In the genomic region with DNA sequence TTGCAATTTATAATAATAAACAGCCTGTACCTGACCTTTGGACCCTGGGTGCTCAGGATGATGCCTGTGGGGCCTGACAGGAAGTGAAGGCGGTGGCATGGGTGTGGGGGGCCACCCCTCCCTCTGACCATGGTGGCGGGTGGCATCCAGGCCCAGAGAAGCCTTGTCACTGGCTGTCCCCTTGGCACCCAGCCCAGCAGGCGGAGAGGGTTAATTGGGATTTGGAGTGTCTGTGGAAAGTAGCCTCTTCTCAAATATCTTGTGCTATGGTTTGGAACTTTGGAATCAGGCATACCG, we compare ENCODE assay signal across 14 cellular contexts. TPM values are rescaled to one million over a fixed set of nuclear protein-coding genes. Genes with fewer than 3 reads are reported as not detected.
DNase-seq lines count a peak whose midpoint lies in the region; ATAC-seq and TF ChIP-seq lines count a peak whose summit lies in the region.
"Had no signal": no experiment of that assay in that cellular context is flagged by ENCODE, and none has a peak within 500 bp of the region (broad histone marks: within the 10 kb centered on the region; RNA-seq: fewer than 3 reads in every experiment).

No MANE protein-coding gene starts in this region.

- peaks cover 35% of the 10 kb centered on the region; the same call in 1 of the 2 replicates for H3F3A ChIP-seq in PC-9 (ENCODE audit: insufficient read depth, low read depth)

- H3K23ac ChIP-seq in mesenchymal stem cell (ENCODE audit: low read length in 2 of 2): no peak overlapping the region

- H3K9me3 ChIP-seq in PC-9 (ENCODE audit: insufficient read depth, low read depth): no peaks in the 10 kb centered on the region
- H3K9me3 ChIP-seq in mesenchymal stem cell (ENCODE audit: control insufficient read depth, low read length): no peaks in the 10 kb centered on the region
- no peaks in the 10 kb centered on the region for H3K9me3 ChIP-seq in uterus
- H3K9me3 ChIP-seq in thyroid gland: no peaks in the 10 kb centered on the region

- H4K8ac ChIP-seq in mesenchymal stem cell (ENCODE audit: low read length): peak overlapping the region; percentile 56

- no peak overlapping the region for H3K4me3 Mint-ChIP-seq in activated naive CD8-positive, alpha-beta T cell treated with anti-CD3 and anti-CD28 coated beads, Interleukin-2, amount 50 U/mL, for 24 hours
- no peak overlapping the region for H3K4me3 Mint-ChIP-seq in activated naive CD8-positive, alpha-beta T cell treated with anti-CD3 and anti-CD28 coated beads for 36 hours

- H3K4me1 ChIP-seq in PC-9 (replicated peaks; ENCODE audit: insufficient read depth) (peaks cover 24% of the 10 kb centered on the region), mesenchymal stem cell (ENCODE audit: control insufficient read depth, insufficient read depth, low read depth, low read length) (peaks cover 5% of the 10 kb centered on the region), uterus (peaks cover 9 to 42% of the 10 kb centered on the region in 2 donors), thyroid gland (peaks cover 22 to 62% of the 10 kb centered on the region in 2 donors)

- TF ChIP-seq CTCF in PC-9 (conservative IDR thresholded peaks at IDR 0.05) (no peak), uterus (IDR thresholded peaks at IDR 0.05) (no peak), thyroid gland (IDR thresholded peaks at IDR 0.05) (no peak), foreskin fibroblast (IDR thresholded peaks at IDR 0.05; ENCODE audit: low read depth, low read length) (no peak)

- no peak overlapping the region for H2AK5ac ChIP-seq in mesenchymal stem cell (ENCODE audit: low read length, severe bottlenecking)

- peak overlapping the region; percentile 26 for H3K27ac Mint-ChIP-seq in activated naive CD8-positive, alpha-beta T cell treated with anti-CD3 and anti-CD28 coated beads, Interleukin-2, amount 50 U/mL, for 24 hours
- H3K27ac Mint-ChIP-seq in activated naive CD8-positive, alpha-beta T cell treated with anti-CD3 and anti-CD28 coated beads for 36 hours: no peak overlapping the region

- H3K18ac ChIP-seq in mesenchymal stem cell (ENCODE audit: low read depth in 1 of 2, low read length in 2 of 2): no peak overlapping the region

- no peak overlapping the region for H2BK5ac ChIP-seq in mesenchymal stem cell (ENCODE audit: low read depth, low read length, poor library complexity, severe bottlenecking)

- intact Hi-C loops in PC-9 (cut with micrococcal nuclease; ENCODE audit: unreplicated experiment) (no loop called here), uterus (cut with DNase I; ENCODE audit: low total_unique reads) (no loop called here), thyroid gland (cut with DNase I) (no loop called here)

- H3K4me1 Mint-ChIP-seq in activated naive CD8-positive, alpha-beta T cell treated with anti-CD3 and anti-CD28 coated beads, Interleukin-2, amount 50 U/mL, for 24 hours: peaks cover 18% of the 10 kb centered on the region
- no peaks in the 10 kb centered on the region for H3K4me1 Mint-ChIP-seq in activated naive CD8-positive, alpha-beta T cell treated with anti-CD3 and anti-CD28 coated beads for 36 hours

- H3K79me2 ChIP-seq in PC-9 (ENCODE audit: low read depth): peaks cover 100% of the 10 kb centered on the region

- H3K9ac ChIP-seq in mesenchymal stem cell (ENCODE audit: low read length): no peak overlapping the region

- no peak for DNase-seq in activated naive CD8-positive, alpha-beta T cell treated with anti-CD3 and anti-CD28 coated beads, Interleukin-2, amount 50 U/mL, for 24 hours
- DNase-seq in activated naive CD8-positive, alpha-beta T cell treated with anti-CD3 and anti-CD28 coated beads for 36 hours: no peak
- no peak for DNase-seq in PC-9
- DNase-seq in mesenchymal stem cell: no peak
- peak in 1 of 2 donors; percentile 43 for DNase-seq in uterus
- no peak for DNase-seq in thyroid gland
- no peak for DNase-seq in foreskin fibroblast
- DNase-seq: activated T-cell treated with anti-CD3 and anti-CD28 coated beads, Interleukin-2, amount 50 U/mL, for 1 hour; amygdala; NCI-H82; nucleus accumbens; stimulated activated CD4-positive, alpha-beta T cell treated with anti-CD3 and anti-CD28 coated beads, Interleukin-12 subunit alpha, Interleukin-12 subunit beta, amount 100 ng/mL, for 4 hours; SW 1271 had no signal

- no peak overlapping the region for H3K4ac ChIP-seq in mesenchymal stem cell (ENCODE audit: low read depth in 1 of 2, low read length in 2 of 2)

- H3K27me3 ChIP-seq in PC-9 (ENCODE audit: insufficient read depth, low read depth) (no peaks in the 10 kb centered on the region), mesenchymal stem cell (ENCODE audit: control insufficient read depth in 1 of 2, insufficient read depth in 1 of 2, low read length in 2 of 2) (peaks cover 0 to 12% of the 10 kb centered on the region in 2 experiments), uterus (no peaks in the 10 kb centered on the region), thyroid gland (no peaks in the 10 kb centered on the region)

- no peak overlapping the region for H3K4me2 ChIP-seq in PC-9
- H3K4me2 ChIP-seq in mesenchymal stem cell (ENCODE audit: low read length, poor library complexity, severe bottlenecking): no peak overlapping the region

- H2BK15ac ChIP-seq in mesenchymal stem cell (ENCODE audit: low read depth, poor library complexity, severe bottlenecking): no peak overlapping the region

- H3K9me2 ChIP-seq in PC-9 (ENCODE audit: insufficient read depth): no peaks in the 10 kb centered on the region

- H3K36me3 ChIP-seq in PC-9 (ENCODE audit: low read depth) (no peaks in the 10 kb centered on the region), mesenchymal stem cell (ENCODE audit: control insufficient read depth in 1 of 2, insufficient read depth in 2 of 2, low read depth in 1 of 2, low read length in 2 of 2) (no peaks in the 10 kb centered on the region), uterus (no peaks in the 10 kb centered on the region), thyroid gland (no peaks in the 10 kb centered on the region)

- peak overlapping the region; percentile 79 for H4K91ac ChIP-seq in mesenchymal stem cell (ENCODE audit: low read length)

- H3K27me3 Mint-ChIP-seq in activated naive CD8-positive, alpha-beta T cell treated with anti-CD3 and anti-CD28 coated beads, Interleukin-2, amount 50 U/mL, for 24 hours: no peaks in the 10 kb centered on the region
- no peaks in the 10 kb centered on the region for H3K27me3 Mint-ChIP-seq in activated naive CD8-positive, alpha-beta T cell treated with anti-CD3 and anti-CD28 coated beads for 36 hours

- H3K79me1 ChIP-seq in mesenchymal stem cell (replicated peaks; ENCODE audit: low read length, poor library complexity, severe bottlenecking): peaks cover 8% of the 10 kb centered on the region

- no peak for ATAC-seq in activated naive CD8-positive, alpha-beta T cell treated with anti-CD3 and anti-CD28 coated beads, Interleukin-2, amount 50 U/mL, for 24 hours
- ATAC-seq in GM18498 (IDR thresholded peaks at IDR 0.05; ENCODE audit: unreplicated experiment): no peak

- H3K27ac ChIP-seq in PC-9 (peak overlapping the region; percentile 24; the same call in 1 of the 2 replicates), mesenchymal stem cell (ENCODE audit: low read length, poor library complexity, severe bottlenecking) (no peak overlapping the region), uterus (peak overlapping the region; percentile 37 to 99), thyroid gland (no peak overlapping the region)

- 65% methylated on average over 4 of the region's 4 CpGs for WGBS in mesenchymal stem cell
- WGBS in thyroid gland, 2 donors: 73 to 75% methylated on average over 4 of the region's 4 CpGs

- H3K9me3 Mint-ChIP-seq in activated naive CD8-positive, alpha-beta T cell treated with anti-CD3 and anti-CD28 coated beads, Interleukin-2, amount 50 U/mL, for 24 hours: no peaks in the 10 kb centered on the region
- H3K9me3 Mint-ChIP-seq in activated naive CD8-positive, alpha-beta T cell treated with anti-CD3 and anti-CD28 coated beads for 36 hours: no peaks in the 10 kb centered on the region

- CTCF ChIA-PET in PC-9 (lab: Charles Lee): no interaction called here

- no peak overlapping the region for H2BK120ac ChIP-seq in mesenchymal stem cell (ENCODE audit: low read depth, low read length)

- POLR2A ChIA-PET in PC-9 (lab: Charles Lee; ENCODE audit: unreplicated experiment): no interaction called here

- TF ChIP-seq POLR2A in uterus (IDR thresholded peaks at IDR 0.05) (no peak), thyroid gland (IDR thresholded peaks at IDR 0.05) (no peak)

- no TSS peak for BruUV-seq in PC-9 (replicated peaks; lab: Mats Ljungman, UMichigan)

- no peak overlapping the region for H3K14ac ChIP-seq in mesenchymal stem cell (ENCODE audit: low read length in 2 of 2)

- peaks cover 27% of the 10 kb centered on the region for H4K20me1 ChIP-seq in PC-9 (ENCODE audit: insufficient read depth)

- H2AFZ ChIP-seq in PC-9 (no peak overlapping the region), mesenchymal stem cell (ENCODE audit: low read depth, low read length) (no peak overlapping the region)

- no peaks in the 10 kb centered on the region for H3K36me3 Mint-ChIP-seq in activated naive CD8-positive, alpha-beta T cell treated with anti-CD3 and anti-CD28 coated beads, Interleukin-2, amount 50 U/mL, for 24 hours (ENCODE audit: low read depth)
- no peaks in the 10 kb centered on the region for H3K36me3 Mint-ChIP-seq in activated naive CD8-positive, alpha-beta T cell treated with anti-CD3 and anti-CD28 coated beads for 36 hours

- peak overlapping the region in 1 of 2 experiments; percentile 78 for H2BK12ac ChIP-seq in mesenchymal stem cell (ENCODE audit: low read length in 2 of 2)

- no peak overlapping the region for H3K4me3 ChIP-seq in PC-9
- no peak overlapping the region for H3K4me3 ChIP-seq in mesenchymal stem cell (ENCODE audit: insufficient read depth in 1 of 2, low read depth in 1 of 2, low read length in 2 of 2)
- H3K4me3 ChIP-seq in uterus: no peak overlapping the region
- no peak overlapping the region for H3K4me3 ChIP-seq in thyroid gland (replicated peaks in 1 of 3)
- no peak overlapping the region for H3K4me3 ChIP-seq in foreskin fibroblast (ENCODE audit: low read depth in 1 of 2, low read length in 2 of 2)

RNA-seq across cellular contexts. Expression of a gene that starts 20.5 kb away (rescaled TPM):
- not detected for total RNA-seq in activated naive CD8-positive, alpha-beta T cell treated with anti-CD3 and anti-CD28 coated beads for 36 hours
- total RNA-seq in PC-9 (2021): 89.9 and 102 TPM in 2 replicates
- 5.9 TPM for polyA plus RNA-seq in mesenchymal stem cell (2013, experiment 1 of 2)
- 5.8 TPM for polyA plus RNA-seq in mesenchymal stem cell (2013, experiment 2 of 2)
- 100 to 1,000 TPM in 1 of 4 donors, 10 to 100 TPM in 3; 15.7 to 139 (median 37.9) TPM for total RNA-seq in uterus
- 10 to 100 TPM; 19.4 to 29.3 (median 20.8) TPM for total RNA-seq in thyroid gland

RNA-seq across cellular contexts. Expression of a gene that starts 58.5 kb away (rescaled TPM):
- total RNA-seq in activated naive CD8-positive, alpha-beta T cell treated with anti-CD3 and anti-CD28 coated beads for 36 hours: 1 to 10 TPM; 1.5 to 1.7 TPM
- 16.3 and 18.3 TPM in 2 replicates for total RNA-seq in PC-9 (2021)
- 5.0 TPM for polyA plus RNA-seq in mesenchymal stem cell (2013, experiment 1 of 2)
- polyA plus RNA-seq in mesenchymal stem cell (2013, experiment 2 of 2): 4.8 TPM
- total RNA-seq in uterus: 10 to 100 TPM in 3 of 4 donors, 1 to 10 TPM in 1; 2.3 to 23.9 (median 13.9) TPM
- 10 to 100 TPM; 16.1 to 22.5 (median 21.0) TPM for total RNA-seq in thyroid gland

Comparison
In these comparisons a context has a peak if more than half of its experiments do, and no peak if none do; other contexts are left out.
1. H3K27ac ChIP-seq: peak in PC-9 (single experiment) and uterus (2 of 2); none in mesenchymal stem cell (single experiment) and thyroid gland (0 of 3).
2. RNA of a gene that starts 20.5 kb away (total RNA-seq): 89.9 to 102 TPM in PC-9, 15.7 to 139 TPM in uterus and 19.4 to 29.3 TPM in thyroid gland; not detected in activated naive CD8-positive, alpha-beta T cell treated with anti-CD3 and anti-CD28 coated beads for 36 hours; every median in the first group is over 10 times any median in the second.